ENCODE assay signal across 1 cellular context in the genomic region with DNA sequence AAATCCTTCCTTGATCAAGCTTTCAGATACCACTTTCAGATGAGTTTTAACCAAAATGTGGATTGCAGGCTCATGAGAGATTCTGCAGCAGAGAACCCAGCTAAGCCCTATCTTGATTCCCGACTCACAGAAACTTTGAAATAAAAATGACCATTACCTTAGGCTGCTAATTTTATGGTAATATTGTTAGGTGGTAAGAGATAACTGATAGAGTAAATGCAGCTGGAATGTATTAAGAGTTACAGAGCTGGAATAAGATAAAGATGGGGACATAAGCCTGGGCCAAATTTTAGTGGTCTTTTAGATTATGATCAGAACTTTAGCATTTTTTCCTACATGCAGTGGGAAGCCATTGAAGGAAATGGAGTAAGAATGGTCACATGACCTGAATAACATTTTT.
TF ChIP-seq lines count a peak whose summit lies in the region.

No MANE protein-coding gene starts in this region.

TF ChIP-seq in SK-N-SH, 30 proteins besides CTCF, POLR2A, EP300 and RAD21 (continued from another document):
- no peak for TF ChIP-seq USF1 (IDR thresholded peaks at IDR 0.05; ENCODE audit: borderline replicate concordance, low read depth)
